In genomic region chr6:11600251-11600650, GRCh38 we compare ENCODE assay signal across 34 cellular contexts.
"Had no signal": no experiment of that assay in that cellular context is flagged by ENCODE, and none has a peak within 500 bp of the region (broad histone marks: within the 10 kb centered on the region; RNA-seq: fewer than 3 reads in every experiment).

No MANE protein-coding gene starts in this region.

- H3K36me3 Mint-ChIP-seq: activated CD4-positive, alpha-beta memory T cell treated with anti-CD3 and anti-CD28 coated beads for 36 hours; activated naive CD4-positive, alpha-beta T cell treated with anti-CD3 and anti-CD28 coated beads, Interleukin-2, amount 10 ng/mL, durations not matched to agents 7 days and 5 days; activated naive CD8-positive, alpha-beta T cell had no signal

- H3K4me1 Mint-ChIP-seq: activated B cell treated with CpG ODN at 0.5 μM for 24 hours; activated naive CD4-positive, alpha-beta T cell treated with anti-CD3 and anti-CD28 coated beads, Interleukin-2, amount 10 ng/mL, durations not matched to agents 7 days and 5 days; activated naive CD8-positive, alpha-beta T cell treated with anti-CD3 and anti-CD28 coated beads, Interleukin-2, amount 50 U/mL, for 24 hours had no signal

- H3K27me3 ChIP-seq: body of pancreas, breast epithelium had no signal

- H3K36me3 ChIP-seq: breast epithelium had no signal

- DNase-seq: activated B cell treated with CpG ODN at 0.5 μM for 24 hours; activated CD4-positive, alpha-beta memory T cell treated with anti-CD3 and anti-CD28 coated beads for 36 hours; activated CD4-positive, alpha-beta T cell treated with anti-CD3 and anti-CD28 coated beads for 4 hours; activated CD4-positive, alpha-beta T cell treated with anti-CD3 and anti-CD28 coated beads, Interleukin-2, amount 50 U/mL, for 1 hour; activated CD4-positive, CD25-positive, alpha-beta regulatory T cell treated with anti-CD3 and anti-CD28 coated beads, Interleukin-2, amount 50 U/mL, for 72 hours; activated CD8-positive, alpha-beta memory T cell treated with anti-CD3 and anti-CD28 coated beads, Interleukin-2, amount 50 U/mL, for 4 hours; activated effector memory CD4-positive, alpha-beta T cell treated with Interleukin-2 at 50 U/mL for 16 hours; activated naive CD4-positive, alpha-beta T cell treated with anti-CD3 and anti-CD28 coated beads, Interleukin-2, amount 10 ng/mL, durations not matched to agents 7 days and 5 days; activated naive CD8-positive, alpha-beta T cell treated with anti-CD3 and anti-CD28 coated beads, Interleukin-2, amount 50 U/mL, for 24 hours; activated T-cell treated with anti-CD3 and anti-CD28 coated beads for 4 hours; activated T-cell treated with anti-CD3 and anti-CD28 coated beads, Interleukin-2, amount 50 U/mL, for 4 hours; body of pancreas; MM.1S; MV-4-11; NCI-H1092; NCI-H1417; NCI-H187 treated with DMSO at 0.1 percent for 48 hours; NCI-H2081; NCI-H2171 treated with DMSO at 0.1 percent for 48 hours; NCI-H2227 treated with DMSO at 0.1 percent for 48 hours; NCI-H446; NCI-H510A treated with DMSO at 0.1 percent for 48 hours; NCI-H526 treated with DMSO at 0.1 percent for 48 hours; NCI-H82; SHP77 treated with DMSO at 0.1 percent for 48 hours; T-helper 1 cell; T-helper 2 cell; T-helper 9 cell had no signal

- H3K9ac ChIP-seq: KMS-11 had no signal

- ATAC-seq: activated naive CD8-positive, alpha-beta T cell treated with anti-CD3 and anti-CD28 coated beads, Interleukin-2, amount 50 U/mL, for 24 hours; activated T-cell treated with anti-CD3 and anti-CD28 coated beads, Interleukin-2, amount 50 U/mL, for 4 hours; body of pancreas; Panc1; SK-N-SH treated with all-trans-retinoic acid at 6 μM for 48 hours had no signal

- H3K4me3 ChIP-seq: body of pancreas, breast epithelium had no signal

- H3K27ac ChIP-seq: body of pancreas, breast epithelium, KMS-11, VCaP had no signal

- H3K27ac Mint-ChIP-seq: activated B cell treated with CpG ODN at 0.5 μM for 24 hours; activated CD4-positive, alpha-beta memory T cell treated with anti-CD3 and anti-CD28 coated beads for 36 hours; activated naive CD4-positive, alpha-beta T cell treated with anti-CD3 and anti-CD28 coated beads, Interleukin-2, amount 10 ng/mL, durations not matched to agents 7 days and 5 days; activated naive CD8-positive, alpha-beta T cell; activated naive CD8-positive, alpha-beta T cell treated with anti-CD3 and anti-CD28 coated beads, Interleukin-2, amount 50 U/mL, for 24 hours had no signal

- H3K9me3 ChIP-seq: body of pancreas, breast epithelium had no signal

- H3K9me3 Mint-ChIP-seq: activated B cell treated with CpG ODN at 0.5 μM for 24 hours; activated CD4-positive, alpha-beta memory T cell treated with anti-CD3 and anti-CD28 coated beads for 36 hours; activated naive CD4-positive, alpha-beta T cell treated with anti-CD3 and anti-CD28 coated beads, Interleukin-2, amount 10 ng/mL, durations not matched to agents 7 days and 5 days; activated naive CD8-positive, alpha-beta T cell treated with anti-CD3 and anti-CD28 coated beads, Interleukin-2, amount 50 U/mL, for 24 hours; activated T-cell treated with anti-CD3 and anti-CD28 coated beads, Interleukin-2, amount 50 U/mL, for 4 hours had no signal

- H3K4me3 Mint-ChIP-seq: activated B cell treated with CpG ODN at 0.5 μM for 24 hours; activated CD4-positive, alpha-beta memory T cell treated with anti-CD3 and anti-CD28 coated beads for 36 hours; activated naive CD4-positive, alpha-beta T cell treated with anti-CD3 and anti-CD28 coated beads, Interleukin-2, amount 10 ng/mL, durations not matched to agents 7 days and 5 days; activated naive CD8-positive, alpha-beta T cell; activated naive CD8-positive, alpha-beta T cell treated with anti-CD3 and anti-CD28 coated beads, Interleukin-2, amount 50 U/mL, for 24 hours; activated T-cell treated with anti-CD3 and anti-CD28 coated beads, Interleukin-2, amount 50 U/mL, for 4 hours had no signal

- H3K4me2 ChIP-seq: KMS-11 had no signal

- H3K4me1 ChIP-seq: body of pancreas, breast epithelium had no signal
